Comparison of ENCODE assay signal across 8 cellular contexts in genomic region chr5:73447234-73448071, GRCh38. TPM values are rescaled to one million over a fixed set of nuclear protein-coding genes. Genes with fewer than 3 reads are reported as not detected.
A peak's percentile ranks its signal among the peaks of the same experiment; 100 is the strongest.
DNase-seq lines count a peak whose midpoint lies in the region; ATAC-seq and TF ChIP-seq lines count a peak whose summit lies in the region.

No MANE protein-coding gene starts in this region.

- DNase-seq in activated T-cell treated with anti-CD3 and anti-CD28 coated beads, Interleukin-2, amount 50 U/mL, for 1 hour = peak; percentile 66
- DNase-seq in activated T-cell treated with anti-CD3 and anti-CD28 coated beads for 4 hours (no peak), LoVo (ENCODE audit: low spot score) (peak; percentile 56), neural progenitor cell (ENCODE audit: low spot score) (peak; percentile 79)
- peak; percentile 40 for DNase-seq in activated CD4-positive, alpha-beta T cell treated with anti-CD3 and anti-CD28 coated beads, Interleukin-2, amount 50 U/mL, for 1 hour

- H3K27me3 Mint-ChIP-seq in neural progenitor cell (ENCODE audit: insufficient read depth, low read depth) = peaks cover 82% of the 10 kb centered on the region

- ATAC-seq in GM19351 (IDR thresholded peaks at IDR 0.05; ENCODE audit: unreplicated experiment) (no peak), HG02623 (IDR thresholded peaks at IDR 0.05; ENCODE audit: unreplicated experiment) (no peak)

- H3K4me3 Mint-ChIP-seq in neural progenitor cell = peak overlapping the region; percentile 86

- H3K4me3 ChIP-seq in esophagus (ENCODE audit: low read depth in 1 of 2, low read length in 2 of 2) (peak overlapping the region; percentile 53 to 55), neural progenitor cell (peak overlapping the region; percentile 55)

- H3K9ac ChIP-seq in neural progenitor cell = no peak overlapping the region

- peaks cover 2% of the 10 kb centered on the region for H3K36me3 Mint-ChIP-seq in neural progenitor cell

- H3K27ac ChIP-seq in esophagus (ENCODE audit: low read depth in 2 of 2, low read length in 1 of 2) (peak overlapping the region; percentile 45 to 69), neural progenitor cell (no peak overlapping the region)

- H3K79me2 ChIP-seq in neural progenitor cell (ENCODE audit: low read depth) = no peaks in the 10 kb centered on the region

- WGBS in esophagus, 2 donors = 0 to 1% methylated on average over 33 to 127 of the region's 127 CpGs

- H2AFZ ChIP-seq in neural progenitor cell (replicated peaks) = no peak overlapping the region

- H3K4me2 ChIP-seq in neural progenitor cell = peak overlapping the region; percentile 87

- H3K36me3 ChIP-seq in esophagus (ENCODE audit: control insufficient read depth in 2 of 2, insufficient read depth in 2 of 2, low read length in 1 of 2) (no peaks in the 10 kb centered on the region), neural progenitor cell (no peaks in the 10 kb centered on the region)

- peaks cover 73% of the 10 kb centered on the region for H4K20me1 ChIP-seq in neural progenitor cell (ENCODE audit: low read depth)

- no peak overlapping the region for H3K27ac Mint-ChIP-seq in neural progenitor cell

- H3F3A ChIP-seq in neural progenitor cell (ENCODE audit: low read depth) = peaks cover 60% of the 10 kb centered on the region

- H3K9me3 ChIP-seq in esophagus (ENCODE audit: control insufficient read depth in 2 of 2, insufficient read depth in 1 of 2, low read depth in 1 of 2, low read length in 1 of 2) (peaks cover 0 to 10% of the 10 kb centered on the region in 2 donors), neural progenitor cell (ENCODE audit: low read depth) (no peaks in the 10 kb centered on the region)

- H3K4me1 ChIP-seq in esophagus (ENCODE audit: control insufficient read depth in 2 of 2, insufficient read depth in 2 of 2, low read length in 1 of 2) = peaks cover 3 to 15% of the 10 kb centered on the region in 2 donors
- H3K4me1 ChIP-seq in neural progenitor cell = peaks cover 28% of the 10 kb centered on the region

- H3K4me1 Mint-ChIP-seq in neural progenitor cell = peaks cover 26% of the 10 kb centered on the region

- TF ChIP-seq CTCF in neural progenitor cell (IDR thresholded peaks at IDR 0.05) = no peak

- H3K27me3 ChIP-seq in esophagus (ENCODE audit: control insufficient read depth in 1 of 2, insufficient read depth in 2 of 2, low read length in 2 of 2) (peaks cover 6 to 47% of the 10 kb centered on the region in 2 donors), neural progenitor cell (peaks cover 96% of the 10 kb centered on the region)

- peaks cover 2% of the 10 kb centered on the region for H3K9me3 Mint-ChIP-seq in neural progenitor cell

RNA-seq across cellular contexts. Expression of gene FOXD1, which starts 1.1 kb away (rescaled TPM):
- 1 to 10 TPM in 1 of 2 donors, under 1 TPM in 1; 0.31 to 1.3 TPM for polyA plus RNA-seq in esophagus
- total RNA-seq in neural progenitor cell (ENCODE audit: low replicate concordance) = 0.12 TPM in 1 of 2 replicates, not detected in the other

RNA-seq across cellular contexts. Expression of gene BTF3, which starts 50.8 kb away (rescaled TPM):
- 100 to 1,000 TPM; 542 to 770 TPM for polyA plus RNA-seq in esophagus
- total RNA-seq in neural progenitor cell (ENCODE audit: low replicate concordance) = 519 and 885 TPM in 2 replicates
